ENCODE assay signal across 26 cellular contexts in the genomic region with DNA sequence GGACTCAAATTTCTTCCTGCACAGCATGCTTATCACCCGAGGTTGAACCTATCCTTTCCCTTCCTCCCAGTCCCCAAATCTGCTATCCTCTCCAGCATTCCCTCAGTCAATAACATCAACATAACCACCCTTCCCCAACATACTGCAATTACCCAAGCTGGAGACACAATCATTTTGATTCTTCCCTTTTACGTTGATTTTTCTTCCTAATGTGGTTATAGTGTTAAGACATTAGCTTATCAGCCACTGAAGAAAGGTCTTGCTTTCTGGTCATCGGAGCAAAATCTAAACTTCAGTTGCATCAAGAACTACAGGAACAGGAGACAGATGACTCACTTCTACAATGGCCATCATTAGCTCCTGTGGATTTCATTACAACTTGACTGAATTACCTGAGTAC.
"Had no signal": no experiment of that assay in that cellular context is flagged by ENCODE, and none has a peak within 500 bp of the region (broad histone marks: within the 10 kb centered on the region; RNA-seq: fewer than 3 reads in every experiment).

No MANE protein-coding gene starts in this region.

- H3K27ac ChIP-seq: coronary artery, epithelial cell of prostate, gastroesophageal sphincter, left lung, neutrophil, ovary, psoas muscle, right atrium auricular region, thoracic aorta, upper lobe of left lung had no signal

- FAIRE-seq: bronchial epithelial cell, kidney had no signal

- ATAC-seq: gastroesophageal sphincter; left lung; naive thymus-derived CD8-positive, alpha-beta T cell; psoas muscle had no signal

- DNase-seq: activated CD4-positive, alpha-beta memory T cell treated with anti-CD3 and anti-CD28 coated beads for 36 hours; activated CD4-positive, alpha-beta T cell treated with anti-CD3 and anti-CD28 coated beads for 48 hours; activated naive CD4-positive, alpha-beta T cell treated with Interleukin-2 at 50 U/mL for 16 hours; activated T-cell treated with anti-CD3 and anti-CD28 coated beads, Interleukin-2, amount 50 U/mL, for 48 hours; amygdala; cerebellar nuclear complex; endodermal cell; head of caudate nucleus; kidney; left lung; naive thymus-derived CD8-positive, alpha-beta T cell; ovary; psoas muscle; stimulated activated CD4-positive, alpha-beta T cell treated with anti-CD3 and anti-CD28 coated beads, Interleukin-4, amount 100 ng/mL, for 24 hours; stimulated activated naive CD4-positive, alpha-beta T cell treated with Interleukin-2 at 50 U/mL for 16 hours; T-helper 1 cell; T-helper 9 cell; upper lobe of left lung had no signal

- H3K4me3 ChIP-seq: coronary artery, gastroesophageal sphincter, left lung, lung, ovary, psoas muscle, right atrium auricular region, thoracic aorta, upper lobe of left lung had no signal

- H3K9me3 ChIP-seq: gastroesophageal sphincter, left lung, neutrophil, ovary, psoas muscle, right atrium auricular region, thoracic aorta, upper lobe of left lung had no signal

- H3K36me3 ChIP-seq: left lung, neutrophil, ovary, right atrium auricular region, thoracic aorta, upper lobe of left lung had no signal

- H3K27me3 ChIP-seq: gastroesophageal sphincter, left lung, neutrophil, ovary, right atrium auricular region, upper lobe of left lung had no signal
